1 cellular context compared by ENCODE assay signal in genomic region chr11:17353228-17354021, GRCh38.
TF ChIP-seq lines count a peak whose summit lies in the region.

No MANE protein-coding gene starts in this region.

TF ChIP-seq in K562, 482 proteins besides CTCF, POLR2A, EP300 and RAD21 (continued from another document and continues in another):
- TF ChIP-seq CREB3L1 (IDR thresholded peaks at IDR 0.05; ENCODE audit: borderline replicate concordance, low read depth) (peak; percentile 23; the same call in 1 of the 2 replicates), ELF1 (tag; IDR thresholded peaks at IDR 0.05) (peak; percentile 44), NFRKB (IDR thresholded peaks at IDR 0.05; ENCODE audit: low read depth) (peak; percentile 51; the same call in 1 of the 2 replicates), RFX5 (IDR thresholded peaks at IDR 0.05; ENCODE audit: low read depth, low read length) (no peak), DEAF1 (CRISPR knock-in tag; IDR thresholded peaks at IDR 0.05) (no peak), ZBTB49 (CRISPR knock-in tag; IDR thresholded peaks at IDR 0.05; ENCODE audit: borderline replicate concordance) (no peak), PKNOX1 (IDR thresholded peaks at IDR 0.05) (peak; percentile 82), ELF2 (CRISPR knock-in tag; IDR thresholded peaks at IDR 0.05) (peak; percentile 63; the same call in 1 of the 2 replicates), NFATC3 (IDR thresholded peaks at IDR 0.05) (no peak), VEZF1 (CRISPR knock-in tag; IDR thresholded peaks at IDR 0.05) (peak; percentile 15; the same call in 1 of the 2 replicates), U2AF1 (optimal IDR thresholded peaks at IDR 0.05; ENCODE audit: low read depth, low read length) (peak; percentile 48), ZEB2 (IDR thresholded peaks at IDR 0.05) (peak; percentile 39; the same call in 1 of the 2 replicates), ARID1B (IDR thresholded peaks at IDR 0.05) (peak; percentile 29; the same call in 1 of the 2 replicates), HMBOX1 (IDR thresholded peaks at IDR 0.05) (peak; percentile 8; the same call in 1 of the 2 replicates), ARID4B (CRISPR knock-in tag; IDR thresholded peaks at IDR 0.05) (peak; percentile 21), ZNF354B (CRISPR knock-in tag; IDR thresholded peaks at IDR 0.05) (no peak), NCOR1 (IDR thresholded peaks at IDR 0.05) (peak; percentile 61), BCLAF1 (IDR thresholded peaks at IDR 0.05; ENCODE audit: borderline replicate concordance in 1 of 2, control insufficient read depth in 1 of 2, low read depth in 2 of 2, low read length in 1 of 2) (0 out of 4 replicates have a peak, but pooled peaks of 1 of the 2 experiments have one; percentile 23), UBTF (IDR thresholded peaks at IDR 0.05; ENCODE audit: borderline replicate concordance in 1 of 2, low read depth in 2 of 2, low read length in 2 of 2) (peak; percentile 94 to 95), MXD1 (CRISPR knock-in tag; IDR thresholded peaks at IDR 0.05; ENCODE audit: borderline replicate concordance, poor library complexity, severe bottlenecking) (no peak), ZFP91 (CRISPR knock-in tag; IDR thresholded peaks at IDR 0.05) (peak; percentile 46; the same call in 1 of the 2 replicates), ZFP36 (IDR thresholded peaks at IDR 0.05; ENCODE audit: low read depth, low read length, partially characterized antibody) (no peak), ZHX1 (conservative IDR thresholded peaks at IDR 0.05; ENCODE audit: low read length) (0 out of 2 replicates have a peak, but pooled peaks have one; percentile 29), MCM2 (IDR thresholded peaks at IDR 0.05; ENCODE audit: low read depth) (no peak)
